15 cellular contexts compared by ENCODE assay signal in the genomic region with DNA sequence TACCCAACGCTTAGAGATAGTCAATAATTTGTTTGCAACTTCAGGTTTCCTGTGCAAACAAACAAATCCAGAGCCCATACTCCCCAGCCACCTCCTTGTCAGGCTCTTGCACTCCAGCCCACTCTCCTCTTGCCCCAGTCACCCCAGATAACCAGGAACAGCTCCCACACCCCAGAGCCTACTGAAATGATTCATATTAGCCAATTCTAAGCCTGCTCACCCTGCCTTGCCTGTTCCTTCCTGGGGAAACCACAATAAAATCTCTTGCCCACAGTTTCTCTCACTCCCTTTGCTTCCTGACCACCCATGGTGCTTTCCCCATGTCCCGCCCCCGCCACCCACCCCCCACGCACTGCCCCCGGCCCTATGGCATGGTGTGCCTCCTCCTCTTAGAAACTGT. TPM values are rescaled to one million over a fixed set of nuclear protein-coding genes. Genes with fewer than 3 reads are reported as not detected.
DNase-seq lines count a peak whose midpoint lies in the region; TF ChIP-seq lines count a peak whose summit lies in the region.
"Had no signal": no experiment of that assay in that cellular context is flagged by ENCODE, and none has a peak within 500 bp of the region (broad histone marks: within the 10 kb centered on the region; RNA-seq: fewer than 3 reads in every experiment).

No MANE protein-coding gene starts in this region.

- WGBS in spleen, 5 donors, result 11 to 18% (median 13%) methylated on average over 5 of the region's 5 CpGs

- H3K36me3 ChIP-seq in spleen, result no peaks in the 10 kb centered on the region
- H3K36me3 ChIP-seq: SJCRH30 had no signal

- H3K4me1 ChIP-seq in spleen, result peaks cover 0 to 6% (median 0%) of the 10 kb centered on the region in 6 donors
- H3K4me1 ChIP-seq: SJCRH30 had no signal

- H3K4me3 ChIP-seq in spleen, result no peak overlapping the region
- H3K4me3 ChIP-seq: SJCRH30 had no signal

- TF ChIP-seq CTCF in spleen (IDR thresholded peaks at IDR 0.05 in 8 of 11, conservative IDR thresholded peaks at IDR 0.05 in 3 of 11), result no peak

- intact Hi-C loops in spleen (cut with DNase I; ENCODE audit: low total_unique reads), result no loop called here

- no peak overlapping the region for H3K27ac ChIP-seq in spleen
- H3K27ac ChIP-seq: 22Rv1, SJCRH30 had no signal

- TF ChIP-seq POLR2A in spleen (IDR thresholded peaks at IDR 0.05), result no peak

- peak; percentile 40 for DNase-seq in NK-92 treated with Interleukin-12 subunit alpha and Interleukin-12 subunit beta, amount 100 ng/mL, for 24 hours (lab: John Stamatoyannopoulos, UW)
- DNase-seq in NK-92 (lab: John Stamatoyannopoulos, UW; ENCODE audit: unreplicated experiment), result no peak
- DNase-seq in T-helper 2 cell, result peak in 3 of 5 experiments; percentile 19 to 86 (median 50)
- peak; percentile 23 for DNase-seq in activated gamma-delta T cell treated with anti-CD3 and anti-CD28 coated beads, Interleukin-2, amount 50 U/mL, for 16 hours (ENCODE audit: low read depth)
- peak; percentile 12 for DNase-seq in stimulated activated CD8-positive, alpha-beta memory T cell treated with anti-CD3 and anti-CD28 coated beads, Interleukin-12 subunit alpha, Interleukin-12 subunit beta, amount 100 ng/mL, for 1 hour (ENCODE audit: low read depth)
- DNase-seq in spleen, result no peak
- no peak for DNase-seq in COR-L47 (lab: John Stamatoyannopoulos, UW)
- DNase-seq in anterior cingulate cortex (lab: John Stamatoyannopoulos, UW), result no peak
- DNase-seq: hypothalamus, IMR-90, SJCRH30 had no signal

- peaks cover 0 to 63% (median 9%) of the 10 kb centered on the region in 7 donors for H3K27me3 ChIP-seq in spleen (replicated peaks in 1 of 7)
- H3K27me3 ChIP-seq: SJCRH30 had no signal

- H3K9me3 ChIP-seq in spleen, result no peaks in the 10 kb centered on the region
- H3K9me3 ChIP-seq: SJCRH30 had no signal

RNA-seq across cellular contexts. Expression of a gene that starts 3.8 kb away (rescaled TPM):
- total RNA-seq in spleen, result not detected
- polyA plus RNA-seq in spleen, result not detected
- total RNA-seq: IMR-90, mononuclear cell, SJCRH30, skeletal muscle tissue, subcutaneous adipose tissue had no signal
- polyA plus RNA-seq: IMR-90 had no signal

RNA-seq across cellular contexts. Expression of a gene that starts 19.1 kb away (rescaled TPM):
- not detected for total RNA-seq in spleen
- polyA plus RNA-seq in spleen, result not detected
- total RNA-seq: IMR-90, mononuclear cell, SJCRH30, skeletal muscle tissue, subcutaneous adipose tissue had no signal
- polyA plus RNA-seq: IMR-90 had no signal

Comparison
In these comparisons a context has a peak if more than half of its experiments do, and no peak if none do; other contexts are left out.
1. DNase-seq: peak in NK-92 treated with Interleukin-12 subunit alpha and Interleukin-12 subunit beta, amount 100 ng/mL, for 24 hours (single experiment), T-helper 2 cell (3 of 5), activated gamma-delta T cell treated with anti-CD3 and anti-CD28 coated beads, Interleukin-2, amount 50 U/mL, for 16 hours (single experiment) and stimulated activated CD8-positive, alpha-beta memory T cell treated with anti-CD3 and anti-CD28 coated beads, Interleukin-12 subunit alpha, Interleukin-12 subunit beta, amount 100 ng/mL, for 1 hour (single experiment); none in NK-92 (single experiment), spleen (single experiment), COR-L47 (single experiment) and anterior cingulate cortex (0 of 58).